Comparison of ENCODE assay signal across 26 cellular contexts in genomic region chr4:26365537-26366150, GRCh38. TPM values are rescaled to one million over a fixed set of nuclear protein-coding genes. Genes with fewer than 3 reads are reported as not detected.
A peak's percentile ranks its signal among the peaks of the same experiment; 100 is the strongest.
DNase-seq lines count a peak whose midpoint lies in the region; ATAC-seq and TF ChIP-seq lines count a peak whose summit lies in the region.
"Had no signal": no experiment of that assay in that cellular context is flagged by ENCODE, and none has a peak within 500 bp of the region (broad histone marks: within the 10 kb centered on the region; RNA-seq: fewer than 3 reads in every experiment).

No MANE protein-coding gene starts in this region.

- H3K27me3 Mint-ChIP-seq in activated T-cell treated with anti-CD3 and anti-CD28 coated beads, Interleukin-2, amount 50 U/mL, for 72 hours (ENCODE audit: low read depth), result no peaks in the 10 kb centered on the region
- H3K27me3 Mint-ChIP-seq: activated B cell treated with CpG ODN at 0.5 μM for 24 hours; activated T-cell treated with anti-CD3 and anti-CD28 coated beads, Interleukin-2, amount 50 U/mL, for 24 hours; central memory CD8-positive, alpha-beta T cell had no signal

- peaks cover 35% of the 10 kb centered on the region for H3K4me1 Mint-ChIP-seq in activated T-cell treated with anti-CD3 and anti-CD28 coated beads, Interleukin-2, amount 50 U/mL, for 72 hours (ENCODE audit: low read depth)

- DNase-seq in A172 (ENCODE audit: low spot score), result no peak
- DNase-seq in activated T-cell treated with anti-CD3 and anti-CD28 coated beads, Interleukin-2, amount 50 U/mL, for 72 hours, result no peak
- DNase-seq: activated B cell treated with CpG ODN at 0.5 μM for 24 hours; activated CD4-positive, alpha-beta T cell treated with anti-CD3 and anti-CD28 coated beads, Interleukin-2, amount 50 U/mL, for 48 hours; activated naive CD4-positive, alpha-beta T cell treated with anti-CD3 and anti-CD28 coated beads for 36 hours; activated T-cell treated with anti-CD3 and anti-CD28 coated beads, Interleukin-2, amount 50 U/mL, for 24 hours; amygdala; dorsolateral prefrontal cortex; heart left ventricle; mesendoderm; MG63; naive B cell; NCI-H1436; NCI-H2107; NCI-H524 treated with DMSO at 0.1 percent for 48 hours; small intestine; stimulated activated naive CD4-positive, alpha-beta T cell; T-helper 9 cell had no signal

- no peak overlapping the region for H3K27ac Mint-ChIP-seq in activated T-cell treated with anti-CD3 and anti-CD28 coated beads, Interleukin-2, amount 50 U/mL, for 72 hours
- H3K27ac Mint-ChIP-seq: activated B cell treated with CpG ODN at 0.5 μM for 24 hours; activated naive CD4-positive, alpha-beta T cell treated with anti-CD3 and anti-CD28 coated beads for 36 hours; activated T-cell treated with anti-CD3 and anti-CD28 coated beads, Interleukin-2, amount 50 U/mL, for 24 hours; CD14-positive monocyte; naive B cell had no signal

- ATAC-seq in GM18511 (IDR thresholded peaks at IDR 0.05; ENCODE audit: unreplicated experiment), result peak; percentile 74
- ATAC-seq in GM19455 (IDR thresholded peaks at IDR 0.05; ENCODE audit: unreplicated experiment), result peak; percentile 57
- peak; percentile 47 for ATAC-seq in HG03103 (IDR thresholded peaks at IDR 0.05; ENCODE audit: low read depth, unreplicated experiment)
- ATAC-seq in SK-N-SH treated with all-trans-retinoic acid at 6 μM for 48 hours, result peak; percentile 57
- no peak for ATAC-seq in HG03442 (IDR thresholded peaks at IDR 0.05; ENCODE audit: unreplicated experiment)
- no peak for ATAC-seq in activated T-cell treated with anti-CD3 and anti-CD28 coated beads, Interleukin-2, amount 50 U/mL, for 72 hours (replicated peaks in 1 of 2)
- ATAC-seq in GM21737 (IDR thresholded peaks at IDR 0.05; ENCODE audit: unreplicated experiment), result no peak
- ATAC-seq: heart left ventricle had no signal

- no peaks in the 10 kb centered on the region for H3K9me3 Mint-ChIP-seq in activated T-cell treated with anti-CD3 and anti-CD28 coated beads, Interleukin-2, amount 50 U/mL, for 72 hours
- H3K9me3 Mint-ChIP-seq: activated B cell treated with CpG ODN at 0.5 μM for 24 hours; activated naive CD4-positive, alpha-beta T cell treated with anti-CD3 and anti-CD28 coated beads for 36 hours; activated T-cell treated with anti-CD3 and anti-CD28 coated beads, Interleukin-2, amount 50 U/mL, for 24 hours; central memory CD8-positive, alpha-beta T cell; naive B cell had no signal

- H3K36me3 Mint-ChIP-seq in activated T-cell treated with anti-CD3 and anti-CD28 coated beads, Interleukin-2, amount 50 U/mL, for 72 hours (ENCODE audit: insufficient read depth in 2 of 2), result peaks cover 4 to 8% of the 10 kb centered on the region in 2 donors

- H3K4me3 Mint-ChIP-seq in activated T-cell treated with anti-CD3 and anti-CD28 coated beads, Interleukin-2, amount 50 U/mL, for 72 hours, result no peak overlapping the region
- H3K4me3 Mint-ChIP-seq: activated B cell treated with CpG ODN at 0.5 μM for 24 hours; activated naive CD4-positive, alpha-beta T cell treated with anti-CD3 and anti-CD28 coated beads for 36 hours; activated T-cell treated with anti-CD3 and anti-CD28 coated beads, Interleukin-2, amount 50 U/mL, for 24 hours; CD14-positive monocyte; central memory CD8-positive, alpha-beta T cell; naive B cell had no signal

TF ChIP-seq in SK-N-SH treated with all-trans-retinoic acid at 6 μM for 48 hours, 23 proteins besides CTCF, POLR2A, EP300 and RAD21:
- TF ChIP-seq ZFP3 (CRISPR knock-in tag; IDR thresholded peaks at IDR 0.05), result no peak
- TF ChIP-seq BACH2 (CRISPR knock-in tag; IDR thresholded peaks at IDR 0.05; ENCODE audit: borderline replicate concordance), result no peak
- no peak for TF ChIP-seq ESRRG (CRISPR knock-in tag; IDR thresholded peaks at IDR 0.05)
- no peak for TF ChIP-seq ZNF70 (CRISPR knock-in tag; IDR thresholded peaks at IDR 0.05)
TF ChIP-seq in SK-N-SH treated with all-trans-retinoic acid at 6 μM for 48 hours: peak in this region for 0.

RNA-seq across cellular contexts. Expression of gene RBPJ, which starts 44.8 kb away (rescaled TPM):
- total RNA-seq in A172 (2014; rRNA removed; shearing (Covaris generic)), result 31.1 and 41.3 TPM in 2 replicates
- 100 to 1,000 TPM; 104 to 136 TPM for total RNA-seq in activated T-cell treated with anti-CD3 and anti-CD28 coated beads, Interleukin-2, amount 50 U/mL, for 72 hours

Comparison
In these comparisons a context has a peak if more than half of its experiments do, and no peak if none do; other contexts are left out.
1. ATAC-seq: peak in GM18511 (single experiment), GM19455 (single experiment), HG03103 (single experiment) and SK-N-SH treated with all-trans-retinoic acid at 6 μM for 48 hours (single experiment); none in HG03442 (single experiment), activated T-cell treated with anti-CD3 and anti-CD28 coated beads, Interleukin-2, amount 50 U/mL, for 72 hours (0 of 2) and GM21737 (single experiment).